In genomic region chr10:110324805-110325280, GRCh38 we compare ENCODE assay signal across 11 cellular contexts. TPM values are rescaled to one million over a fixed set of nuclear protein-coding genes. Genes with fewer than 3 reads are reported as not detected.
DNase-seq lines count a peak whose midpoint lies in the region; ATAC-seq and TF ChIP-seq lines count a peak whose summit lies in the region.
"Had no signal": no experiment of that assay in that cellular context is flagged by ENCODE, and none has a peak within 500 bp of the region (broad histone marks: within the 10 kb centered on the region; RNA-seq: fewer than 3 reads in every experiment).

No MANE protein-coding gene starts in this region.

- H3K4me1 ChIP-seq in ACC112 (ENCODE audit: control insufficient read depth, insufficient read depth, low read length, unreplicated experiment), result peaks cover 48% of the 10 kb centered on the region
- peaks cover 0 to 26% of the 10 kb centered on the region in 2 experiments; a peak in 3 of 4 replicates for H3K4me1 ChIP-seq in SK-N-SH (ENCODE audit: control insufficient read depth in 1 of 2, insufficient read depth in 2 of 2, low read depth in 1 of 2, low read length in 1 of 2)
- no peaks in the 10 kb centered on the region for H3K4me1 ChIP-seq in mucosa of descending colon (ENCODE audit: low read depth)
- H3K4me1 ChIP-seq in lower lobe of right lung, result no peaks in the 10 kb centered on the region

- H3K4me2 ChIP-seq in SK-N-SH, result peak overlapping the region; percentile 44; the same call in 1 of the 2 replicates
- H3K4me2 ChIP-seq: BLaER1 treated with 17β-estradiol and CSF1 and Interleukin-3, amounts not matched to agents 10 nM and 100 nM had no signal

- no peaks in the 10 kb centered on the region for H3K9me3 ChIP-seq in SK-N-SH
- no peaks in the 10 kb centered on the region for H3K9me3 ChIP-seq in mucosa of descending colon
- no peaks in the 10 kb centered on the region for H3K9me3 ChIP-seq in lower lobe of right lung

- no peak overlapping the region for H2AFZ ChIP-seq in ACC112 (ENCODE audit: low read length, unreplicated experiment)
- peak overlapping the region; percentile 49; the same call in 1 of the 2 replicates for H2AFZ ChIP-seq in SK-N-SH (ENCODE audit: low read depth)

- DNase-seq in SK-N-SH (no peak), H7 (no peak), mucosa of descending colon (no peak), lower lobe of right lung (no peak), NCI-H146 treated with DMSO at 0.1 percent for 48 hours (lab: John Stamatoyannopoulos, UW; ENCODE audit: unreplicated experiment) (no peak)
- DNase-seq: activated gamma-delta T cell treated with Interleukin-2 at 50 U/mL for 16 hours, NCI-H2171 had no signal

- no peaks in the 10 kb centered on the region for H3K9me2 ChIP-seq in SK-N-SH

- H3K27me3 ChIP-seq in ACC112 (ENCODE audit: insufficient read depth, low read length) (no peaks in the 10 kb centered on the region), SK-N-SH (ENCODE audit: insufficient read depth) (no peaks in the 10 kb centered on the region), H7 (ENCODE audit: control insufficient read depth, insufficient read depth, low read length) (no peaks in the 10 kb centered on the region), lower lobe of right lung (ENCODE audit: low read depth) (no peaks in the 10 kb centered on the region)
- H3K27me3 ChIP-seq: BLaER1 treated with 17β-estradiol and CSF1 and Interleukin-3, amounts not matched to agents 10 nM and 100 nM had no signal

- peak; percentile 73 for ATAC-seq in GM18870 (IDR thresholded peaks at IDR 0.05; ENCODE audit: unreplicated experiment)
- peak; percentile 61 for ATAC-seq in HG02642 (IDR thresholded peaks at IDR 0.05; ENCODE audit: poor library complexity, unreplicated experiment)
- ATAC-seq in mucosa of descending colon, result no peak
- no peak for ATAC-seq in lower lobe of right lung

- H3F3A ChIP-seq in SK-N-SH (replicated peaks; ENCODE audit: insufficient read depth), result peaks cover 48% of the 10 kb centered on the region

- POLR2A ChIA-PET in SK-N-SH (lab: Yijun Ruan, JAX), result no interaction called here

- CTCF ChIA-PET in SK-N-SH (lab: Yijun Ruan, JAX), result interaction anchor here (1.0 to 1.2 kb wide), 2 partner anchors 18 to 29 kb away, joined by 3 to 4 read pairs; no protein-coding TSS in a partner anchor

- WGBS in SK-N-SH (ENCODE audit: low lambda C conversion rate), result 20% methylated on average over 3 of the region's 3 CpGs

- H3K79me2 ChIP-seq in ACC112 (ENCODE audit: control insufficient read depth, insufficient read depth, low read length, unreplicated experiment) (no peaks in the 10 kb centered on the region), SK-N-SH (ENCODE audit: insufficient read depth) (no peaks in the 10 kb centered on the region)

- no peak overlapping the region for H3K4me3 ChIP-seq in ACC112 (ENCODE audit: low read depth, low read length)
- H3K4me3 ChIP-seq in SK-N-SH (ENCODE audit: low read depth in 2 of 2, low read length in 1 of 2), result no peak overlapping the region
- H3K4me3 ChIP-seq in H7 (ENCODE audit: insufficient read depth, low read depth, low read length), result no peak overlapping the region
- H3K4me3 ChIP-seq in mucosa of descending colon, result no peak overlapping the region
- H3K4me3 ChIP-seq in lower lobe of right lung, result no peak overlapping the region
- H3K4me3 ChIP-seq: BLaER1 treated with 17β-estradiol and CSF1 and Interleukin-3, amounts not matched to agents 10 nM and 100 nM had no signal

- TF ChIP-seq CTCF in SK-N-SH (IDR thresholded peaks at IDR 0.05), result no peak
- TF ChIP-seq CTCF in mucosa of descending colon (IDR thresholded peaks at IDR 0.05), result no peak
- TF ChIP-seq CTCF in lower lobe of right lung (IDR thresholded peaks at IDR 0.05), result no peak

- no peak for TF ChIP-seq RAD21 in SK-N-SH (IDR thresholded peaks at IDR 0.05; ENCODE audit: low read length)

- H3K36me3 ChIP-seq in ACC112 (ENCODE audit: insufficient read depth, low read length) (no peaks in the 10 kb centered on the region), SK-N-SH (replicated peaks in 1 of 2; ENCODE audit: control insufficient read depth in 1 of 2, insufficient read depth in 2 of 2, low read length in 1 of 2) (no peaks in the 10 kb centered on the region), H7 (replicated peaks; ENCODE audit: control insufficient read depth, insufficient read depth, low read length) (no peaks in the 10 kb centered on the region), mucosa of descending colon (ENCODE audit: low read depth) (no peaks in the 10 kb centered on the region), lower lobe of right lung (no peaks in the 10 kb centered on the region)
- H3K36me3 ChIP-seq: BLaER1 treated with 17β-estradiol and CSF1 and Interleukin-3, amounts not matched to agents 10 nM and 100 nM had no signal

- no peaks in the 10 kb centered on the region for H4K20me1 ChIP-seq in SK-N-SH (ENCODE audit: insufficient read depth)
- H4K20me1 ChIP-seq: BLaER1 treated with 17β-estradiol and CSF1 and Interleukin-3, amounts not matched to agents 10 nM and 100 nM had no signal

- H3K9ac ChIP-seq in SK-N-SH, result no peak overlapping the region
- H3K9ac ChIP-seq: BLaER1 treated with 17β-estradiol and CSF1 and Interleukin-3, amounts not matched to agents 10 nM and 100 nM had no signal

- no peak for TF ChIP-seq EP300 in SK-N-SH (IDR thresholded peaks at IDR 0.05; ENCODE audit: borderline replicate concordance in 1 of 2, low read depth in 1 of 2, low read length in 1 of 2)

- intact Hi-C loops in mucosa of descending colon (cut with DNase I, micrococcal nuclease), result no loop called here
- intact Hi-C loops in lower lobe of right lung (cut with DNase I), result no loop called here

- H3K27ac ChIP-seq in ACC112 (ENCODE audit: low read depth, low read length) (peak overlapping the region; percentile 97), SK-N-SH (ENCODE audit: low read depth in 2 of 2, low read length in 1 of 2) (peak overlapping the region in 1 of 2 experiments; percentile 83; a peak in 3 of 4 replicates), lower lobe of right lung (no peak overlapping the region)
- H3K27ac ChIP-seq: BLaER1 treated with 17β-estradiol and CSF1 and Interleukin-3, amounts not matched to agents 10 nM and 100 nM had no signal

TF ChIP-seq in SK-N-SH, 30 proteins besides CTCF, POLR2A, EP300 and RAD21:
- TF ChIP-seq ZBTB33 (IDR thresholded peaks at IDR 0.05; ENCODE audit: borderline replicate concordance, low read depth) (no peak), EZH2phosphoT487 (IDR thresholded peaks at IDR 0.05; ENCODE audit: borderline replicate concordance, low read depth) (no peak), RCOR1 (IDR thresholded peaks at IDR 0.05; ENCODE audit: low read length) (no peak), NRF1 (IDR thresholded peaks at IDR 0.05; ENCODE audit: low read depth, low read length) (no peak), JUND (IDR thresholded peaks at IDR 0.05) (no peak), TAF1 (IDR thresholded peaks at IDR 0.05; ENCODE audit: borderline replicate concordance, low read depth, low read length) (no peak), SMC3 (IDR thresholded peaks at IDR 0.05; ENCODE audit: low read depth, low read length) (no peak), CHD2 (IDR thresholded peaks at IDR 0.05; ENCODE audit: low read length, partially characterized antibody) (no peak), POLR2AphosphoS5 (IDR thresholded peaks at IDR 0.05; ENCODE audit: low read depth, low read length) (no peak), FOXJ3 (CRISPR knock-in tag; IDR thresholded peaks at IDR 0.05) (no peak), USF1 (IDR thresholded peaks at IDR 0.05; ENCODE audit: borderline replicate concordance, low read depth) (no peak), GABPA (IDR thresholded peaks at IDR 0.05; ENCODE audit: low read depth) (no peak), SIN3A (IDR thresholded peaks at IDR 0.05; ENCODE audit: borderline replicate concordance, low read depth, low read length) (no peak), RFX5 (IDR thresholded peaks at IDR 0.05; ENCODE audit: low read length) (no peak), RXRA (IDR thresholded peaks at IDR 0.05; ENCODE audit: borderline replicate concordance, low read depth) (no peak; the same call in 1 of the 2 replicates), FOSL2 (IDR thresholded peaks at IDR 0.05; ENCODE audit: borderline replicate concordance, low read depth) (no peak)

RNA-seq across cellular contexts. Expression of gene SMNDC1, which starts 20.1 kb away (rescaled TPM):
- polyA plus RNA-seq in SK-N-SH (2012; rRNA removed), result 13.3 and 14.2 TPM in 2 replicates
- 15.5 and 22.5 TPM in 2 replicates for polyA plus RNA-seq in SK-N-SH (2012; cell fraction: cytosol; rRNA removed)
- 8.8 and 15.4 TPM in 2 replicates for polyA plus RNA-seq in SK-N-SH (2012; cell fraction: nucleus; rRNA removed)
- total RNA-seq in H7 (2014; rRNA removed; shearing (Covaris generic)), result 9.1 and 9.6 TPM in 2 replicates
- total RNA-seq in mucosa of descending colon (10 to 100 TPM; 19.3 to 30.1 (median 24.8) TPM), lower lobe of right lung (31.5 TPM)

Comparison
In these comparisons a context has a peak if more than half of its experiments do, and no peak if none do; other contexts are left out.
1. ATAC-seq: peak in GM18870 (single experiment) and HG02642 (single experiment); none in mucosa of descending colon (single experiment) and lower lobe of right lung (0 of 2).